ENCODE assay signal across 1 cellular context in genomic region chr2:227163998-227164744, GRCh38.
TF ChIP-seq lines count a peak whose summit lies in the region.

TSS of gene COL4A3 (plus strand) at chr2:227164624. CDS start at chr2:227164727, 103 bp downstream.
TSS of gene COL4A4 (minus strand) at chr2:227164205. CDS start at chr2:227147483, 16,722 bp downstream.

TF ChIP-seq in IMR-90, 13 proteins besides CTCF, POLR2A, EP300 and RAD21 (continued from another document):
- no peak for TF ChIP-seq SMC3 (IDR thresholded peaks at IDR 0.05; ENCODE audit: low read depth, low read length)
- TF ChIP-seq CHD1 (IDR thresholded peaks at IDR 0.05; ENCODE audit: low read depth, low read length) = no peak
- no peak for TF ChIP-seq RFX5 (IDR thresholded peaks at IDR 0.05; ENCODE audit: low read depth, low read length)
- no peak for TF ChIP-seq NFE2L2 (IDR thresholded peaks at IDR 0.05; ENCODE audit: low read depth, low read length)
- TF ChIP-seq CEBPB (IDR thresholded peaks at IDR 0.05; ENCODE audit: low read depth, low read length) = no peak
- no peak for TF ChIP-seq FOS (IDR thresholded peaks at IDR 0.05; ENCODE audit: low read depth, low read length)
- no peak for TF ChIP-seq MXI1 (IDR thresholded peaks at IDR 0.05; ENCODE audit: borderline replicate concordance, low read depth, low read length)
- TF ChIP-seq MAFK (IDR thresholded peaks at IDR 0.05; ENCODE audit: low read depth, low read length) = no peak
TF ChIP-seq in IMR-90: peak in this region for 0.
